ENCODE assay signal across 23 cellular contexts in the genomic region with DNA sequence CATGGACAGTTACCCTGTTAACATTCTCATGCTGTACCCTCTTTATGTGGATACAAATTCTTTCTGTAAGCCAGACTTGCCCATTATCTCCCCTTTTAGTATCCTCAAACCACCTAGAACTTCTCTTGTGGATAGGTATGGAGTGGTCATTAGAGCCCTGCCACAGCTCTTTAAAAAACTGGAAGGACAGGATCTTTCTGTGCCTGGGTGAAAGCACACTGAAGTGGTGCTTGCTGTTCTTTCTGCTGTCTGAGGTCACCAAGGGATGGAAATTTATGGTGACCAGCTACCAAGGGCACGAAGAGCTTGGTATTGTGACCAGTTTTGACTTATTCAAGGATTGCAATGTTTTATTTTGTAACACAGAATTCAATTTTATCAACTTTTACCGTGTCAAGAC.
"Had no signal": no experiment of that assay in that cellular context is flagged by ENCODE, and none has a peak within 500 bp of the region (broad histone marks: within the 10 kb centered on the region; RNA-seq: fewer than 3 reads in every experiment).

No MANE protein-coding gene starts in this region.

- H3K9me3 ChIP-seq: left ventricle myocardium inferior, mucosa of descending colon, ovary, right lobe of liver, transverse colon, upper lobe of left lung had no signal

- DNase-seq: hippocampal formation; immature natural killer cell; kidney; left colon; left ventricle myocardium inferior; midbrain; mucosa of descending colon; naive thymus-derived CD4-positive, alpha-beta T cell; ovary; right lobe of liver; stimulated activated CD4-positive, alpha-beta T cell treated with anti-CD3 and anti-CD28 coated beads, Interleukin-1b, Interleukin-23, amount 100 ng/mL, for 48 hours; stimulated activated CD4-positive, alpha-beta T cell treated with anti-CD3 and anti-CD28 coated beads, Interleukin-2, amount 100 ng/mL, for 48 hours; stimulated activated CD4-positive, alpha-beta T cell treated with anti-CD3 and anti-CD28 coated beads, Interleukin-4, amount 100 ng/mL, for 4 hours; stimulated activated CD8-positive, alpha-beta memory T cell treated with anti-CD3 and anti-CD28 coated beads, Interleukin-4, amount 100 ng/mL, for 48 hours; stimulated activated naive CD4-positive, alpha-beta T cell treated with Interleukin-2 at 50 U/mL for 16 hours; stimulated activated naive CD8-positive, alpha-beta T cell treated with anti-CD3 and anti-CD28 coated beads, Interleukin-15, amount 100 ng/mL, for 72 hours; substantia nigra; transverse colon had no signal

- H3K36me3 ChIP-seq: left ventricle myocardium inferior, ovary, right atrium auricular region, right lobe of liver, transverse colon, upper lobe of left lung had no signal

- H3K4me1 ChIP-seq: left ventricle myocardium inferior, right atrium auricular region, right lobe of liver, transverse colon, upper lobe of left lung had no signal

- ATAC-seq: left colon; mucosa of descending colon; naive thymus-derived CD4-positive, alpha-beta T cell; natural killer cell treated with Interleukin-12 subunit alpha and Interleukin-12 subunit beta and Interleukin-15 and Interleukin-18, amount 100 ng/mL, for 72 hours; right lobe of liver; stimulated activated memory B cell treated with anti-CD40 and anti-IgM and Interleukin-4, amounts not matched to agents 10 μg/mL and 1 μg/mL and 100 μg/mL, for 72 hours; stimulated activated naive CD8-positive, alpha-beta T cell treated with anti-CD3 and anti-CD28 coated beads, Interleukin-15, amount 100 ng/mL, for 72 hours had no signal

- H3K27ac ChIP-seq: left ventricle myocardium inferior, ovary, right atrium auricular region, right lobe of liver, transverse colon, upper lobe of left lung had no signal

- H3K4me3 ChIP-seq: left ventricle myocardium inferior, mucosa of descending colon, ovary, right atrium auricular region, right lobe of liver, smooth muscle cell, transverse colon, upper lobe of left lung had no signal

- H3K27me3 ChIP-seq: ovary, right atrium auricular region, right lobe of liver, transverse colon, upper lobe of left lung had no signal
